9 cellular contexts compared by ENCODE assay signal in the genomic region with DNA sequence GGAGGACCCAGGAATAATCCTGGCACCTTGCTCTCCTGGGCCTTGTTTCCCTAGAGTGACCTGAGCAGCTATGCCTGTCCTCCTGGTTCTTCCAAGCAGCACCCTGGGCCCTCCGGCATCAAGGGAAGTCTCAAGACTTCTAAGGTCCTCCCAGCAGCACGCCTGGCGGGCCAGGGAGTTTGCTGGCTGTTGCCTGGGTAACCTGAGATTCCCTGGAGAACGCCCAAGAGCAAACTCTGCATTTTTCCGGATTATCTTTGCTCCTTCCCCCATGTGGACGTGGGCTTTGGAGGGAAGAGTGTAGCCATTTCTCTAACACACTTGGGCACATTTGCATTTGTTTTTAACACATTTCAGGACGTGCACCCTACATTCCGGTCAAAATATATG.
DNase-seq lines count a peak whose midpoint lies in the region; ATAC-seq and TF ChIP-seq lines count a peak whose summit lies in the region.
"Had no signal": no experiment of that assay in that cellular context is flagged by ENCODE, and none has a peak within 500 bp of the region (broad histone marks: within the 10 kb centered on the region; RNA-seq: fewer than 3 reads in every experiment).

No MANE protein-coding gene starts in this region.

- CTCF ChIA-PET in activated CD8-positive, alpha-beta T cell treated with anti-CD3 and anti-CD28 coated beads, Interleukin-2, amount 10 ng/mL, durations not matched to agents 7 days and 5 days (lab: Charles Lee) = no interaction called here

- POLR2A ChIA-PET in activated CD8-positive, alpha-beta T cell treated with anti-CD3 and anti-CD28 coated beads, Interleukin-2, amount 10 ng/mL, durations not matched to agents 7 days and 5 days (lab: Charles Lee) = no interaction called here

- no peak for ATAC-seq in activated CD8-positive, alpha-beta T cell treated with anti-CD3 and anti-CD28 coated beads, Interleukin-2, amount 10 ng/mL, durations not matched to agents 7 days and 5 days
- ATAC-seq in GM19397 (IDR thresholded peaks at IDR 0.05; ENCODE audit: unreplicated experiment) (no peak), GM21526 (IDR thresholded peaks at IDR 0.05; ENCODE audit: low FRiP score, unreplicated experiment) (no peak)

- peak overlapping the region; percentile 37 for H3K9ac ChIP-seq in iPS-15b (ENCODE audit: low read depth, low read length)

- H3K27me3 Mint-ChIP-seq in activated CD8-positive, alpha-beta T cell treated with anti-CD3 and anti-CD28 coated beads, Interleukin-2, amount 10 ng/mL, durations not matched to agents 7 days and 5 days (ENCODE audit: low read depth) = no peaks in the 10 kb centered on the region

- no peaks in the 10 kb centered on the region for H3K36me3 Mint-ChIP-seq in activated CD8-positive, alpha-beta T cell treated with anti-CD3 and anti-CD28 coated beads, Interleukin-2, amount 10 ng/mL, durations not matched to agents 7 days and 5 days (ENCODE audit: low read depth)

- DNase-seq in GM04504 (ENCODE audit: low read depth) (peak; percentile 72), sigmoid colon (peak; percentile 82)
- no peak for DNase-seq in activated CD8-positive, alpha-beta T cell treated with anti-CD3 and anti-CD28 coated beads, Interleukin-2, amount 10 ng/mL, durations not matched to agents 7 days and 5 days
- DNase-seq in activated effector memory CD4-positive, alpha-beta T cell treated with anti-CD3 and anti-CD28 coated beads, Interleukin-2, amount 50 U/mL, for 16 hours = no peak

- H3K27ac Mint-ChIP-seq in activated CD8-positive, alpha-beta T cell treated with anti-CD3 and anti-CD28 coated beads, Interleukin-2, amount 10 ng/mL, durations not matched to agents 7 days and 5 days = no peak overlapping the region

- WGBS in sigmoid colon, 2 donors = 74 to 77% methylated on average over 8 of the region's 8 CpGs

- H3K27me3 ChIP-seq in iPS-15b (ENCODE audit: control insufficient read depth, insufficient read depth, low read length) (no peaks in the 10 kb centered on the region), sigmoid colon (no peaks in the 10 kb centered on the region)

- H3K36me3 ChIP-seq in iPS-15b (ENCODE audit: control insufficient read depth, insufficient read depth, low read length) (no peaks in the 10 kb centered on the region), sigmoid colon (no peaks in the 10 kb centered on the region)
- H3K36me3 ChIP-seq: thoracic aorta had no signal

- no peak overlapping the region for H3K4me3 Mint-ChIP-seq in activated CD8-positive, alpha-beta T cell treated with anti-CD3 and anti-CD28 coated beads, Interleukin-2, amount 10 ng/mL, durations not matched to agents 7 days and 5 days

- intact Hi-C loops in sigmoid colon (cut with DNase I) = no loop called here

- H3K27ac ChIP-seq in angular gyrus (ENCODE audit: low read depth, low read length) (peak overlapping the region; percentile 55), sigmoid colon (peak overlapping the region; percentile 53 to 79 (median 58))

- no peaks in the 10 kb centered on the region for H3K9me3 Mint-ChIP-seq in activated CD8-positive, alpha-beta T cell treated with anti-CD3 and anti-CD28 coated beads, Interleukin-2, amount 10 ng/mL, durations not matched to agents 7 days and 5 days (ENCODE audit: insufficient read depth)

- H3K4me3 ChIP-seq in iPS-15b (ENCODE audit: low read depth, low read length) = no peak overlapping the region
- no peak overlapping the region for H3K4me3 ChIP-seq in sigmoid colon
- H3K4me3 ChIP-seq: thoracic aorta had no signal

- no peak for TF ChIP-seq POLR2A in sigmoid colon (IDR thresholded peaks at IDR 0.05)

- H3K9me3 ChIP-seq in iPS-15b (ENCODE audit: control insufficient read depth, insufficient read depth, low read length) = no peaks in the 10 kb centered on the region
- no peaks in the 10 kb centered on the region for H3K9me3 ChIP-seq in sigmoid colon
- H3K9me3 ChIP-seq: thoracic aorta had no signal

- H3K4me1 ChIP-seq in iPS-15b (ENCODE audit: control insufficient read depth, insufficient read depth, low read length) = peaks cover 8% of the 10 kb centered on the region
- peaks cover 0 to 13% (median 4%) of the 10 kb centered on the region in 4 donors for H3K4me1 ChIP-seq in sigmoid colon

- peaks cover 21% of the 10 kb centered on the region for H3K4me1 Mint-ChIP-seq in activated CD8-positive, alpha-beta T cell treated with anti-CD3 and anti-CD28 coated beads, Interleukin-2, amount 10 ng/mL, durations not matched to agents 7 days and 5 days (ENCODE audit: low read depth)

- no peak for TF ChIP-seq CTCF in sigmoid colon (IDR thresholded peaks at IDR 0.05)

- TF ChIP-seq EP300 in sigmoid colon (IDR thresholded peaks at IDR 0.05) = no peak

Comparison
In these comparisons a context has a peak if more than half of its experiments do, and no peak if none do; other contexts are left out.
1. DNase-seq: peak in GM04504 (single experiment) and sigmoid colon (single experiment); none in activated CD8-positive, alpha-beta T cell treated with anti-CD3 and anti-CD28 coated beads, Interleukin-2, amount 10 ng/mL, durations not matched to agents 7 days and 5 days (single experiment) and activated effector memory CD4-positive, alpha-beta T cell treated with anti-CD3 and anti-CD28 coated beads, Interleukin-2, amount 50 U/mL, for 16 hours (single experiment).